In the genomic region with DNA sequence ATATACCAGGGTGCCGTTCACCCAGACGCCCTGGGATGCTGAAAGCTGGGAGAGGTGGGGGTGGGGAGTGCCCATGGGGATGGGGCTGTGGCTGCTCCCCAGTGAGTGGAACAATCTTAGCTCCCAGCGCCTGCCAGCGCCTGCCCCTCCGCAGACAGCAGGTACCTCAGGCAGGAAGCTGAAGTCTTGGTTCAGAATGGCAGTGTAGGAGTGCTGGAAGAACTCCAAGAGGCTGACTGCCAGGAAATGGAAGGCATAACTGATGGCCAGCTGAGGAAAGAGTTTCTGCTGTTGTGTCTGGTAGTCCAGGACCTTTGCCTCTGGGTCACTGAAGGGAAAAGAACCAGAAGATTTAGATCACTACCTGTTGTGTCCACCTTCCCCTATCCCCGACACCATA, we compare ENCODE assay signal across 11 cellular contexts. TPM values are rescaled to one million over a fixed set of nuclear protein-coding genes. Genes with fewer than 3 reads are reported as not detected.
DNase-seq lines count a peak whose midpoint lies in the region; ATAC-seq and TF ChIP-seq lines count a peak whose summit lies in the region.
"Had no signal": no experiment of that assay in that cellular context is flagged by ENCODE, and none has a peak within 500 bp of the region (broad histone marks: within the 10 kb centered on the region; RNA-seq: fewer than 3 reads in every experiment).

No MANE protein-coding gene starts in this region.

- ATAC-seq in GM18511 (IDR thresholded peaks at IDR 0.05; ENCODE audit: unreplicated experiment), result no peak

- H3K4me3 ChIP-seq in right atrium auricular region (no peak overlapping the region), thyroid gland (replicated peaks in 1 of 3) (no peak overlapping the region)
- H3K4me3 ChIP-seq: GM23338, sigmoid colon had no signal

- TF ChIP-seq CTCF in VCaP (conservative IDR thresholded peaks at IDR 0.05) (no peak), right atrium auricular region (IDR thresholded peaks at IDR 0.05) (no peak), thyroid gland (IDR thresholded peaks at IDR 0.05) (no peak)

- H3K27me3 ChIP-seq in right atrium auricular region, result no peaks in the 10 kb centered on the region
- no peaks in the 10 kb centered on the region for H3K27me3 ChIP-seq in thyroid gland
- H3K27me3 ChIP-seq: sigmoid colon had no signal

- peak overlapping the region; percentile 58 for H3K27ac ChIP-seq in VCaP
- H3K27ac ChIP-seq in right atrium auricular region, result no peak overlapping the region
- peak overlapping the region in 1 of 3 donors; percentile 33 for H3K27ac ChIP-seq in thyroid gland
- H3K27ac ChIP-seq: sigmoid colon had no signal

- peaks cover 0 to 17% of the 10 kb centered on the region in 2 donors for H3K4me1 ChIP-seq in right atrium auricular region
- H3K4me1 ChIP-seq in thyroid gland, result peaks cover 7 to 20% of the 10 kb centered on the region in 2 donors

- WGBS in thyroid gland, 2 donors, result 21 to 47% methylated on average over 6 of the region's 6 CpGs

- intact Hi-C loops in thyroid gland (cut with DNase I), result no loop called here

- peaks cover 58% of the 10 kb centered on the region for H3K36me3 ChIP-seq in right atrium auricular region
- peaks cover 5 to 13% of the 10 kb centered on the region in 2 donors for H3K36me3 ChIP-seq in thyroid gland

- DNase-seq in NCI-H345 (lab: John Stamatoyannopoulos, UW), result peak; percentile 6
- no peak for DNase-seq in NCI-H345 treated with DMSO at 0.1 percent for 48 hours (lab: John Stamatoyannopoulos, UW; ENCODE audit: unreplicated experiment)
- DNase-seq in right atrium auricular region (ENCODE audit: low spot score), result peak; percentile 54
- peak; percentile 94 for DNase-seq in thyroid gland
- DNase-seq in NCI-H1694 treated with DMSO at 0.1 percent for 48 hours (lab: John Stamatoyannopoulos, UW), result no peak
- DNase-seq in globus pallidus (ENCODE audit: low spot score), result no peak
- DNase-seq: sigmoid colon had no signal

- no peaks in the 10 kb centered on the region for H3K9me3 ChIP-seq in right atrium auricular region
- H3K9me3 ChIP-seq in thyroid gland, result no peaks in the 10 kb centered on the region
- H3K9me3 ChIP-seq: sigmoid colon had no signal

- no peak for TF ChIP-seq POLR2A in thyroid gland (IDR thresholded peaks at IDR 0.05)

RNA-seq across cellular contexts. Expression of a gene that starts 8.4 kb away (rescaled TPM):
- 10 to 100 TPM; 11.5 to 30.2 TPM for total RNA-seq in right atrium auricular region
- 10 to 100 TPM; 17.8 to 62.2 (median 37.4) TPM for total RNA-seq in thyroid gland
- total RNA-seq: HT-29 had no signal

RNA-seq across cellular contexts. Expression of a gene that starts 36.7 kb away (rescaled TPM):
- 10 to 100 TPM in 1 of 2 donors, 1 to 10 TPM in 1; 9.5 to 10.6 TPM for total RNA-seq in right atrium auricular region
- 10 to 100 TPM; 16.6 to 33.6 (median 21.3) TPM for total RNA-seq in thyroid gland

RNA-seq across cellular contexts. Expression of a gene that starts 48.6 kb away (rescaled TPM):
- 10 to 100 TPM; 76.5 to 80.7 TPM for total RNA-seq in right atrium auricular region
- 100 to 1,000 TPM in 1 of 4 donors, 10 to 100 TPM in 3; 62.3 to 137 (median 83.3) TPM for total RNA-seq in thyroid gland

Comparison
In these comparisons a context has a peak if more than half of its experiments do, and no peak if none do; other contexts are left out.
1. DNase-seq: peak in NCI-H345 (single experiment), right atrium auricular region (single experiment) and thyroid gland (2 of 2); none in NCI-H345 treated with DMSO at 0.1 percent for 48 hours (single experiment), NCI-H1694 treated with DMSO at 0.1 percent for 48 hours (single experiment) and globus pallidus (single experiment).